Comparison of ENCODE assay signal across 8 cellular contexts in genomic region chr17:66301864-66302741, GRCh38.
A peak's percentile ranks its signal among the peaks of the same experiment; 100 is the strongest.
DNase-seq lines count a peak whose midpoint lies in the region; ATAC-seq, FAIRE-seq and TF ChIP-seq lines count a peak whose summit lies in the region.

Gene PRKCA (plus strand): TSS chr17:66302613.

- no peak for TF ChIP-seq CTCF in brain microvascular endothelial cell (IDR thresholded peaks at IDR 0.05; ENCODE audit: low read depth, low read length, missing control alignments)

- no peak for ATAC-seq in GM18870 (IDR thresholded peaks at IDR 0.05; ENCODE audit: unreplicated experiment)

- H3K27ac ChIP-seq in brain microvascular endothelial cell: peak within 1 kb of the TSS; percentile 34
- no peak within 1 kb of the TSS for H3K27ac ChIP-seq in iPS-18a (ENCODE audit: low read length)

- in situ Hi-C loops in brain microvascular endothelial cell (cut with HindIII; ENCODE audit: low pct_ligation_motif_present, low sequenced_read_pairs): no loop called here

- peak; percentile 98 for TF ChIP-seq POLR2A in H54 (IDR thresholded peaks at IDR 0.05; ENCODE audit: low read depth, low read length)

- FAIRE-seq in H54 (lab: Jason Lieb, UNC): no peak

- DNase-seq in EL: peak; percentile 81
- DNase-seq in H54 (ENCODE audit: insufficient read length, low spot score): peak; percentile 82
- DNase-seq in MV-4-11 (lab: John Stamatoyannopoulos, UW): peak; percentile 35
- DNase-seq in UCSD-AML1 (lab: John Stamatoyannopoulos, UW; ENCODE audit: unreplicated experiment): peak; percentile 78
- DNase-seq in brain microvascular endothelial cell: peak; percentile 41
- no peak for DNase-seq in skeletal muscle cell (ENCODE audit: low read depth)

- peak within 1 kb of the TSS; percentile 80 for H3K4me3 ChIP-seq in brain microvascular endothelial cell (ENCODE audit: low read depth, low read length)
- H3K4me3 ChIP-seq in iPS-18a (ENCODE audit: low read length): peak within 1 kb of the TSS; percentile 78
- peak within 1 kb of the TSS; percentile 86 for H3K4me3 ChIP-seq in skeletal muscle cell (ENCODE audit: low read depth, low read length)

- peak within 1 kb of the TSS; percentile 35 for H3K9ac ChIP-seq in iPS-18a (ENCODE audit: low read length)

- H3K27me3 ChIP-seq in brain microvascular endothelial cell (replicated peaks) (no peaks in the 10 kb centered on the region), iPS-18a (ENCODE audit: control insufficient read depth, insufficient read depth, low read length) (peaks cover 33% of the 10 kb centered on the region)

- H3K9me3 ChIP-seq in iPS-18a (ENCODE audit: control insufficient read depth, low read depth, low read length): no peaks in the 10 kb centered on the region

- H3K36me3 ChIP-seq in brain microvascular endothelial cell (replicated peaks) (no peaks in the 10 kb centered on the region), iPS-18a (ENCODE audit: control insufficient read depth, low read depth, low read length) (no peaks in the 10 kb centered on the region)

- peaks cover 40% of the 10 kb centered on the region for H3K4me1 ChIP-seq in iPS-18a (ENCODE audit: control insufficient read depth, low read depth, low read length)
